ENCODE assay signal across 15 cellular contexts in the genomic region with DNA sequence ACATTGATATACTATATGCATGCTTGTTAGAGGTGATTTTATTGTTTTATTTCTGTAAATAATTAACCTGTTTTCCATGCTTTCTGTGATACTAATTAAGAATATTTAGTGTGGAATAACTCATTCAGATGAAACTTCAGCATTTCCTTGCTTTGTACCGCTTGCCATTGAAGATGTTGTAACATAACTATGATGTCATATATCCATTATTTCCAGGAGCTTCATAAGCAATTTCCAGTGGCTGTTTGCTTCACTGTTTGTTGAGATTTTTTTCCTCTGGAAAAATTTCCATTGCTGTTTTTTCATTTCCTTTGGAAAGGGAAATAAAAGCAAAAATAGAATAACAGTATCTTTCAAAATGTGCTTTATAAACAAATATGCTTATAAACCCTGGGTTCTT.
DNase-seq lines count a peak whose midpoint lies in the region; ATAC-seq and TF ChIP-seq lines count a peak whose summit lies in the region.
"Had no signal": no experiment of that assay in that cellular context is flagged by ENCODE, and none has a peak within 500 bp of the region (broad histone marks: within the 10 kb centered on the region; RNA-seq: fewer than 3 reads in every experiment).

No MANE protein-coding gene starts in this region.

- ATAC-seq in body of pancreas, result peak; percentile 38
- ATAC-seq: A549, GM12878, GM23338 had no signal

- H3K9me3 ChIP-seq in body of pancreas (no peaks in the 10 kb centered on the region), parathyroid adenoma (ENCODE audit: control insufficient read depth, low read length) (no peaks in the 10 kb centered on the region), prostate gland (no peaks in the 10 kb centered on the region)
- H3K9me3 ChIP-seq: A549, BE2C had no signal

- intact Hi-C loops in body of pancreas (cut with DNase I) (no loop called here), prostate gland (cut with DNase I) (no loop called here)

- H3K4me1 ChIP-seq in body of pancreas (no peaks in the 10 kb centered on the region), parathyroid adenoma (peaks cover 10% of the 10 kb centered on the region), prostate gland (replicated peaks) (no peaks in the 10 kb centered on the region)
- H3K4me1 ChIP-seq: A549 had no signal

- no peak for TF ChIP-seq POLR2A in body of pancreas (IDR thresholded peaks at IDR 0.05)
- no peak for TF ChIP-seq POLR2A in prostate gland (IDR thresholded peaks at IDR 0.05)

- no peak for TF ChIP-seq CTCF in VCaP (conservative IDR thresholded peaks at IDR 0.05)
- no peak for TF ChIP-seq CTCF in body of pancreas (IDR thresholded peaks at IDR 0.05)
- no peak for TF ChIP-seq CTCF in parathyroid adenoma (IDR thresholded peaks at IDR 0.05)
- TF ChIP-seq CTCF in prostate gland (IDR thresholded peaks at IDR 0.05), result no peak

- peak overlapping the region; percentile 32 for H3K4me2 ChIP-seq in parathyroid adenoma (ENCODE audit: low read length)
- H3K4me2 ChIP-seq: A549, GM23338 had no signal

- H3K27me3 ChIP-seq in body of pancreas (no peaks in the 10 kb centered on the region), parathyroid adenoma (ENCODE audit: control insufficient read depth, insufficient read depth, low read length) (no peaks in the 10 kb centered on the region), prostate gland (replicated peaks; ENCODE audit: insufficient read depth) (no peaks in the 10 kb centered on the region)
- H3K27me3 ChIP-seq: BE2C had no signal

- WGBS in body of pancreas, 2 donors, result 91 to 94% methylated on average over 1 of the region's 1 CpG
- 92% methylated on average over 1 of the region's 1 CpG for WGBS in prostate gland

- DNase-seq in body of pancreas (no peak), fibroblast of gingiva (ENCODE audit: low read depth) (peak; percentile 13), prostate gland (ENCODE audit: low spot score) (no peak), NOMO-1 treated with DMSO at 0.1 percent for 48 hours (lab: John Stamatoyannopoulos, UW; ENCODE audit: unreplicated experiment) (no peak), OCI-M1 (lab: John Stamatoyannopoulos, UW) (no peak)
- DNase-seq: BE2C; CD4-positive, alpha-beta memory T cell; DMS79; H7 had no signal

- H2AFZ ChIP-seq in parathyroid adenoma, result no peak overlapping the region
- H2AFZ ChIP-seq: GM23338 had no signal

- H3K36me3 ChIP-seq in body of pancreas (replicated peaks in 1 of 2; ENCODE audit: insufficient read depth in 1 of 2, low read depth in 2 of 2) (no peaks in the 10 kb centered on the region), parathyroid adenoma (ENCODE audit: control insufficient read depth, insufficient read depth, low read length) (no peaks in the 10 kb centered on the region), prostate gland (no peaks in the 10 kb centered on the region)
- H3K36me3 ChIP-seq: BE2C had no signal

- H3K79me2 ChIP-seq in parathyroid adenoma, result no peaks in the 10 kb centered on the region

- H3K27ac ChIP-seq in VCaP, result peak overlapping the region; percentile 18; the same call in 1 of the 2 replicates
- H3K27ac ChIP-seq in body of pancreas, result no peak overlapping the region
- H3K27ac ChIP-seq in parathyroid adenoma, result peak overlapping the region; percentile 60
- H3K27ac ChIP-seq in prostate gland, result no peak overlapping the region
- H3K27ac ChIP-seq: A549, C4-2B had no signal

- no peak overlapping the region for H3K9ac ChIP-seq in parathyroid adenoma

- no peak overlapping the region for H3K4me3 ChIP-seq in body of pancreas
- no peak overlapping the region for H3K4me3 ChIP-seq in parathyroid adenoma (ENCODE audit: low read depth, low read length)
- no peak overlapping the region for H3K4me3 ChIP-seq in prostate gland
- H3K4me3 ChIP-seq: A549, GM12878, GM23338 had no signal

Comparison
In these comparisons a context has a peak if more than half of its experiments do, and no peak if none do; other contexts are left out.
1. H3K27ac ChIP-seq: peak in VCaP (single experiment) and parathyroid adenoma (single experiment); none in body of pancreas (0 of 4) and prostate gland (0 of 2).